21 cellular contexts compared by ENCODE assay signal in genomic region chr2:193868132-193868531, GRCh38.
"Had no signal": no experiment of that assay in that cellular context is flagged by ENCODE, and none has a peak within 500 bp of the region (broad histone marks: within the 10 kb centered on the region; RNA-seq: fewer than 3 reads in every experiment).

No MANE protein-coding gene starts in this region.

- H3K27ac ChIP-seq: colonic mucosa, coronary artery, dorsolateral prefrontal cortex, epithelial cell of prostate, esophagus muscularis mucosa, esophagus squamous epithelium, foreskin keratinocyte, gastrocnemius medialis, gastroesophageal sphincter, heart left ventricle, heart right ventricle had no signal

- H3K36me3 ChIP-seq: colonic mucosa, esophagus muscularis mucosa, esophagus squamous epithelium, gastrocnemius medialis, gastroesophageal sphincter, heart left ventricle, heart right ventricle had no signal

- H3K27me3 ChIP-seq: colonic mucosa, dorsolateral prefrontal cortex, esophagus muscularis mucosa, esophagus squamous epithelium, foreskin keratinocyte, gastrocnemius medialis, gastroesophageal sphincter, heart left ventricle, heart right ventricle had no signal

- H3K27ac Mint-ChIP-seq: dendritic cell treated with granulocyte-macrophage colony-stimulating factor and Interleukin-4, amounts not matched to agents 40 ng/mL and 50 ng/mL, for 4 days; effector memory CD8-positive, alpha-beta T cell; endodermal cell had no signal

- ATAC-seq: effector memory CD8-positive, alpha-beta T cell; esophagus mucosa; gastrocnemius medialis; gastroesophageal sphincter; heart right ventricle had no signal

- H3K4me1 Mint-ChIP-seq: endodermal cell had no signal

- H3K27me3 Mint-ChIP-seq: dendritic cell treated with granulocyte-macrophage colony-stimulating factor and Interleukin-4, amounts not matched to agents 40 ng/mL and 50 ng/mL, for 4 days; effector memory CD8-positive, alpha-beta T cell had no signal

- H3K9me3 Mint-ChIP-seq: effector memory CD8-positive, alpha-beta T cell; endodermal cell had no signal

- H3K4me1 ChIP-seq: colonic mucosa, esophagus muscularis mucosa, esophagus squamous epithelium, foreskin keratinocyte, gastrocnemius medialis, gastroesophageal sphincter, heart left ventricle, heart right ventricle had no signal

- H3K4me3 Mint-ChIP-seq: dendritic cell treated with granulocyte-macrophage colony-stimulating factor and Interleukin-4, amounts not matched to agents 40 ng/mL and 50 ng/mL, for 4 days; effector memory CD8-positive, alpha-beta T cell; endodermal cell had no signal

- DNase-seq: colonic mucosa; cortex of kidney; dermis blood vessel endothelial cell; effector memory CD4-positive, alpha-beta T cell; effector memory CD8-positive, alpha-beta T cell; erythroblast; esophagus squamous epithelium; foreskin melanocyte; gastrocnemius medialis; glutamatergic neuron; heart right ventricle had no signal

- H3K4me3 ChIP-seq: colonic mucosa, coronary artery, dorsolateral prefrontal cortex, esophagus muscularis mucosa, esophagus squamous epithelium, gastrocnemius medialis, gastroesophageal sphincter, heart left ventricle, heart right ventricle had no signal

- H3K9me3 ChIP-seq: colonic mucosa, esophagus squamous epithelium, gastrocnemius medialis, gastroesophageal sphincter had no signal
